8 cellular contexts compared by ENCODE assay signal in the genomic region with DNA sequence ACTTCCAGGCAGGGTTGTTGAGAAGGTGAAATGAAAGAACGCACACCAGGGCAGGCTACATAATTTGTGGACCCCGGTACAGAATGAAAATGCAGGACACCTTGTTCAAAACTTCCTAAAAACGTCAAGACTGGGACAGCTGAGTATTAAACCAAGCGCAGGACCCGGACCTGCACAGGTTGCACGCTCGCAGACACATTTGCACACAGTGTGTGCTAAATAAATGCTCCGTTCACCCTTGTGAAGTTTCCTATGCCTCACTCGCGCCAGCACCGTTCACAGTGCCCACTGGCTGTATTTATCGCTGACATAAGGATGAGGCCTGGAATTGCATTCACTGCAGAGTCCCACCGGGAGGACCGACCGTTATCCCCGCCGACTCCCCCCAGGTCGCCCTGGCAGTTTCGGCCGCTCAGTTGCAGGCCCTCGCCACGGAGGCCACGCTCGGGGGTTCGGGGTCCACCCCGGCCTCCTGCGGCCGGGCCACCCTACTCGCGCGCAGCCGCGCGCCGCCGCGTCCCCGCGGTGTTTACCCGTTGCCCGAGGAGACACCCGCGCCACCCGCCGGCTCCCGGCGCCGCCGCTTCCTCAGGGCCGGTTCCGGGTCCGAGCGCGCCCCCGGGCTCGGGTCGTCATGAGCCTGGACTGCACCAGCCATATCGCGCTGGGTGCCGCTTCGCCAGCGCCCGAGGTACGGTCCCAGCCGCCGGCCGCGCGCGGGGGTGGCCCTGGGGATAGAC. TPM values are rescaled to one million over a fixed set of nuclear protein-coding genes. Genes with fewer than 3 reads are reported as not detected.
DNase-seq lines count a peak whose midpoint lies in the region; ATAC-seq, FAIRE-seq and TF ChIP-seq lines count a peak whose summit lies in the region.

A gene with protein sequence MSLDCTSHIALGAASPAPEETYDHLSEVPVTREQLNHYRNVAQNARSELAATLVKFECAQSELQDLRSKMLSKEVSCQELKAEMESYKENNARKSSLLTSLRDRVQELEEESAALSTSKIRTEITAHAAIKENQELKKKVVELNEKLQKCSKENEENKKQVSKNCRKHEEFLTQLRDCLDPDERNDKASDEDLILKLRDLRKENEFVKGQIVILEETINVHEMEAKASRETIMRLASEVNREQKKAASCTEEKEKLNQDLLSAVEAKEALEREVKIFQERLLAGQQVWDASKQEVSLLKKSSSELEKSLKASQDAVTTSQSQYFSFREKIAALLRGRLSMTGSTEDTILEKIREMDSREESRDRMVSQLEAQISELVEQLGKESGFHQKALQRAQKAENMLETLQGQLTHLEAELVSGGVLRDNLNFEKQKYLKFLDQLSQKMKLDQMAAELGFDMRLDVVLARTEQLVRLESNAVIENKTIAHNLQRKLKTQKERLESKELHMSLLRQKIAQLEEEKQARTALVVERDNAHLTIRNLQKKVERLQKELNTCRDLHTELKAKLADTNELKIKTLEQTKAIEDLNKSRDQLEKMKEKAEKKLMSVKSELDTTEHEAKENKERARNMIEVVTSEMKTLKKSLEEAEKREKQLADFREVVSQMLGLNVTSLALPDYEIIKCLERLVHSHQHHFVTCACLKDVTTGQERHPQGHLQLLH (plus strand): TSS at position 523 of the 740 bp plus-strand sequence. CDS start 112 bp downstream, at position 635.

- no peaks in the 10 kb centered on the region for H3K79me2 ChIP-seq in astrocyte (ENCODE audit: insufficient read depth, low read length)

- in situ Hi-C loops in KBM-7 (cut with MboI; ENCODE audit: low pct_unique_long_range_greater_than_20kb, low sequenced_read_pairs): no loop called here

- DNase-seq in ELR (ENCODE audit: low read depth): peak; percentile 36
- peak; percentile 76 for DNase-seq in KBM-7
- DNase-seq in astrocyte (ENCODE audit: low read depth): peak; percentile 5
- DNase-seq in hypothalamus (lab: John Stamatoyannopoulos, UW): peak in 31 of 51 donors; percentile 4 to 76 (median 27)
- peak; percentile 44 to 66 for DNase-seq in psoas muscle
- DNase-seq in pons (ENCODE audit: low spot score): no peak
- DNase-seq in LoVo (ENCODE audit: low spot score): no peak

- ATAC-seq in psoas muscle: peak; percentile 40 to 75 (median 52)
- ATAC-seq in GM21367 (IDR thresholded peaks at IDR 0.05; ENCODE audit: unreplicated experiment): no peak

- H3K9me3 Mint-ChIP-seq in astrocyte (ENCODE audit: unreplicated experiment): no peaks in the 10 kb centered on the region

- H3K36me3 Mint-ChIP-seq in astrocyte (ENCODE audit: low read depth, unreplicated experiment): no peaks in the 10 kb centered on the region

- intact Hi-C loops in psoas muscle (cut with DNase I): no loop called here

- TF ChIP-seq CTCF in astrocyte (IDR thresholded peaks at IDR 0.05; ENCODE audit: insufficient read depth, low read depth, low read length): no peak
- no peak for TF ChIP-seq CTCF in psoas muscle (IDR thresholded peaks at IDR 0.05)

- no peak for FAIRE-seq in astrocyte (lab: Jason Lieb, UNC)

- no peak within 1 kb of the TSS for H3K27ac Mint-ChIP-seq in astrocyte (ENCODE audit: unreplicated experiment)

- H3K4me3 Mint-ChIP-seq in astrocyte (ENCODE audit: unreplicated experiment): peak within 1 kb of the TSS; percentile 84

- peak within 1 kb of the TSS; percentile 98 for H3K4me2 ChIP-seq in astrocyte (ENCODE audit: low read length)

- peak within 1 kb of the TSS; percentile 78 for H3K9ac ChIP-seq in astrocyte (ENCODE audit: low read length)

- H2AFZ ChIP-seq in astrocyte (ENCODE audit: low read depth, low read length): peak within 1 kb of the TSS; percentile 94

- H3K27me3 Mint-ChIP-seq in astrocyte (ENCODE audit: low read depth, unreplicated experiment): peaks cover 36% of the 10 kb centered on the region

- H3K4me3 ChIP-seq in astrocyte (ENCODE audit: insufficient read depth, low read depth, low read length) (peak within 1 kb of the TSS; percentile 73), psoas muscle (peak within 1 kb of the TSS; percentile 77)

- no peaks in the 10 kb centered on the region for H4K20me1 ChIP-seq in astrocyte (ENCODE audit: insufficient read depth, low read length)

- no peak within 1 kb of the TSS for H3K27ac ChIP-seq in astrocyte (ENCODE audit: low read depth, low read length)
- no peak within 1 kb of the TSS for H3K27ac ChIP-seq in psoas muscle

- H3K27me3 ChIP-seq in astrocyte (ENCODE audit: insufficient read depth, low read length): no peaks in the 10 kb centered on the region
- H3K27me3 ChIP-seq in psoas muscle (ENCODE audit: insufficient read depth in 3 of 3, low read length in 2 of 3): peaks cover 0 to 39% (median 6%) of the 10 kb centered on the region in 3 donors

- H3K9me3 ChIP-seq in astrocyte (ENCODE audit: insufficient read depth, low read depth, low read length) (no peaks in the 10 kb centered on the region), psoas muscle (no peaks in the 10 kb centered on the region)

- H3K4me1 ChIP-seq in astrocyte (ENCODE audit: insufficient read depth, low read length) (peaks cover 10% of the 10 kb centered on the region), psoas muscle (peaks cover 5% of the 10 kb centered on the region)

- 5 to 7% (median 5%) methylated on average over 61 to 70 of the region's 70 CpGs for WGBS in psoas muscle, 3 donors

- no peaks in the 10 kb centered on the region for H3K36me3 ChIP-seq in astrocyte (ENCODE audit: insufficient read depth, low read length)
- H3K36me3 ChIP-seq in psoas muscle (ENCODE audit: insufficient read depth in 1 of 2, low read depth in 1 of 2): no peaks in the 10 kb centered on the region

- H3K4me1 Mint-ChIP-seq in astrocyte (ENCODE audit: low read depth, unreplicated experiment): peaks cover 2% of the 10 kb centered on the region

RNA-seq across cellular contexts. Expression of the gene that starts here (rescaled TPM):
- total RNA-seq in astrocyte (0.10 and 0.14 TPM in 2 replicates), psoas muscle (under 1 TPM; 0.14 to 0.25 (median 0.18) TPM)
- under 1 TPM; 0.03 to 0.08 (median 0.05) TPM for polyA plus RNA-seq in psoas muscle

Comparison
In these comparisons a context has a peak if more than half of its experiments do, and no peak if none do; other contexts are left out.
1. Peak in DNase-seq, H3K4me3 ChIP-seq, H3K9ac ChIP-seq and H3K4me2 ChIP-seq in astrocyte; RNA of the gene not detected or under 1 TPM.
2. Peak in DNase-seq, ATAC-seq and H3K4me3 ChIP-seq in psoas muscle; RNA of the gene not detected or under 1 TPM.
3. DNase-seq: peak in ELR (single experiment), KBM-7 (single experiment) and hypothalamus (31 of 51); none in pons (single experiment) and LoVo (single experiment).